In genomic region chr7:48839108-48839507, GRCh38 we compare ENCODE assay signal across 17 cellular contexts.
"Had no signal": no experiment of that assay in that cellular context is flagged by ENCODE, and none has a peak within 500 bp of the region (broad histone marks: within the 10 kb centered on the region; RNA-seq: fewer than 3 reads in every experiment).

No MANE protein-coding gene starts in this region.

- H3K27me3 ChIP-seq: body of pancreas, gastroesophageal sphincter, heart left ventricle, left lung, tibial artery had no signal

- H3K9me3 ChIP-seq: body of pancreas, gastroesophageal sphincter, heart left ventricle, left lung, tibial artery had no signal

- H3K9me3 Mint-ChIP-seq: activated CD4-positive, alpha-beta T cell treated with anti-CD3 and anti-CD28 coated beads, Interleukin-2, amount 10 ng/mL, durations not matched to agents 7 days and 5 days; activated T-helper 2 cell treated with anti-CD3 and anti-CD28 coated beads, Interferon-gamma antibody, Interleukin-2, Interleukin-4, amounts not matched to agents 10 μg/mL and 5 μg/mL and 100 μg/mL, durations not matched to agents 14 hours and 24 hours and 36 hours; endodermal cell; neural crest cell had no signal

- H3K4me3 ChIP-seq: body of pancreas, gastroesophageal sphincter, heart left ventricle, left lung, tibial artery had no signal

- H3K27me3 Mint-ChIP-seq: activated CD4-positive, alpha-beta T cell treated with anti-CD3 and anti-CD28 coated beads, Interleukin-2, amount 10 ng/mL, durations not matched to agents 7 days and 5 days; activated T-cell treated with anti-CD3 and anti-CD28 coated beads, Interleukin-2, amount 50 U/mL, for 24 hours; progenitor cell of endocrine pancreas had no signal

- H3K36me3 ChIP-seq: gastroesophageal sphincter, heart left ventricle, left lung, tibial artery had no signal

- DNase-seq: activated CD4-positive, alpha-beta T cell treated with anti-CD3 and anti-CD28 coated beads, Interleukin-2, amount 10 ng/mL, durations not matched to agents 7 days and 5 days; activated CD8-positive, alpha-beta T cell treated with anti-CD3 and anti-CD28 coated beads, Interleukin-2, amount 10 ng/mL, durations not matched to agents 7 days and 5 days; activated naive CD4-positive, alpha-beta T cell treated with anti-CD3 and anti-CD28 coated beads for 36 hours; activated T-cell treated with anti-CD3 and anti-CD28 coated beads, Interleukin-2, amount 50 U/mL, for 24 hours; body of pancreas; central memory CD4-positive, alpha-beta T cell; endodermal cell; heart left ventricle; kidney; left lung; stimulated activated naive CD8-positive, alpha-beta T cell treated with anti-CD3 and anti-CD28 coated beads, Interleukin-15, Interleukin-2, amounts not matched to agents 100 U/mL and 50 U/mL, for 24 hours; substantia nigra; tibial artery had no signal

- H3K27ac Mint-ChIP-seq: activated CD4-positive, alpha-beta T cell treated with anti-CD3 and anti-CD28 coated beads, Interleukin-2, amount 10 ng/mL, durations not matched to agents 7 days and 5 days; activated CD8-positive, alpha-beta T cell treated with anti-CD3 and anti-CD28 coated beads, Interleukin-2, amount 10 ng/mL, durations not matched to agents 7 days and 5 days; activated naive CD4-positive, alpha-beta T cell treated with anti-CD3 and anti-CD28 coated beads for 36 hours; activated T-cell treated with anti-CD3 and anti-CD28 coated beads, Interleukin-2, amount 50 U/mL, for 24 hours; activated T-helper 2 cell treated with anti-CD3 and anti-CD28 coated beads, Interferon-gamma antibody, Interleukin-2, Interleukin-4, amounts not matched to agents 10 μg/mL and 5 μg/mL and 100 μg/mL, durations not matched to agents 14 hours and 24 hours and 36 hours; endodermal cell; progenitor cell of endocrine pancreas had no signal

- H3K4me3 Mint-ChIP-seq: activated CD4-positive, alpha-beta T cell treated with anti-CD3 and anti-CD28 coated beads, Interleukin-2, amount 10 ng/mL, durations not matched to agents 7 days and 5 days; activated CD8-positive, alpha-beta T cell treated with anti-CD3 and anti-CD28 coated beads, Interleukin-2, amount 10 ng/mL, durations not matched to agents 7 days and 5 days; activated naive CD4-positive, alpha-beta T cell treated with anti-CD3 and anti-CD28 coated beads for 36 hours; activated T-cell treated with anti-CD3 and anti-CD28 coated beads, Interleukin-2, amount 50 U/mL, for 24 hours; endodermal cell; neural crest cell had no signal

- H3K27ac ChIP-seq: body of pancreas, gastroesophageal sphincter, heart left ventricle, left lung, tibial artery had no signal

- H3K4me1 ChIP-seq: body of pancreas, gastroesophageal sphincter, heart left ventricle, left lung, tibial artery had no signal

- H3K4me1 Mint-ChIP-seq: activated CD4-positive, alpha-beta T cell treated with anti-CD3 and anti-CD28 coated beads, Interleukin-2, amount 10 ng/mL, durations not matched to agents 7 days and 5 days; endodermal cell had no signal
